Comparison of ENCODE assay signal across 8 cellular contexts in the genomic region with DNA sequence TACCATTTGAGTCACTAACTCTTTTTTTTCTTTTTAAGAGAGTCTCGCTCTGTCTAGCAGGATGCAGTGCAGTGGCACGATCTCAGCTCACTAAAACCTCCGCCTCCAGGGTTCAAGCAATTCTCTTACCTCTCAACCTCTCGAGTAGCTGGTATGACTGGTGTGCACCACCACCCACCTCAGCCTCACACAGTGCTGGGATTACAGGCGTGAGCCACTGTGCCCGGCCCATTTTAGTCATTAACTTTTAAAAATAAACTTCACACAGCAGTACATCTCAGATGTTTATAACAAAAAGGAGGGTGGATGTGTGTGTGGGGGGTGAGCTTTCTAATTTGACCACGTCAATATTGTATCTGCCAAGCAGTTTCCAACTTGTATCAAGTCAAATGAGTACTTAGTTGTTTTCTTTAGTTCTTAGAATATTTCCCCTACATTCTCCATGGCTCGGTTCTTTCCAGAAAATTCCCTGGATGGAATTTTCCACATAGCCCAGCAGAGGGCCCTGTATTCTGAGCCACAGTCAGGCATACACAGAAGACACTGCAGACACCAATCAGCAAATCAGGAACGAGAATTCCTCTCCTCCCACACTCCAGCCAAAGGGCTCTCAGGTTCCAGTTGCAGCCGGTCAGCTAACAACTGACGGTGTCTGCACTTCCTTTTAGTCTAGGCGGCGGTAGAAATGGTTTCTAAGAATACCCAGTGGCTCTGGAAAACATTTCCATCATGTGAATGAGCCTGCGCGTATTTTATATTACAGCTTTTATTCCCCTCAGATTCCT. TPM values are rescaled to one million over a fixed set of nuclear protein-coding genes. Genes with fewer than 3 reads are reported as not detected.
A peak's percentile ranks its signal among the peaks of the same experiment; 100 is the strongest.
DNase-seq lines count a peak whose midpoint lies in the region; TF ChIP-seq lines count a peak whose summit lies in the region.

No MANE protein-coding gene starts in this region.

- H3K4me1 ChIP-seq in esophagus muscularis mucosa (peaks cover 14 to 25% (median 16%) of the 10 kb centered on the region in 4 donors), uterus (no peaks in the 10 kb centered on the region)

- DNase-seq in GM04503 (ENCODE audit: low read depth) (peak; percentile 72), NCI-H1417 (lab: John Stamatoyannopoulos, UW) (peak; percentile 73 to 95 (median 80)), SKM-1 (lab: John Stamatoyannopoulos, UW; ENCODE audit: unreplicated experiment) (peak; percentile 40), esophagus muscularis mucosa (ENCODE audit: extremely low spot score) (no peak), middle frontal gyrus (ENCODE audit: extremely low spot score, low spot score) (peak; percentile 75), uterus (peak; percentile 73 to 86)
- no peak for DNase-seq in stimulated activated naive CD4-positive, alpha-beta T cell (lab: John Stamatoyannopoulos, UW)
- DNase-seq in stimulated activated CD4-positive, alpha-beta T cell treated with anti-CD3 and anti-CD28 coated beads, Interleukin-4, amount 100 ng/mL, for 1 hour = no peak

- H3K9me3 ChIP-seq in esophagus muscularis mucosa (no peaks in the 10 kb centered on the region), uterus (no peaks in the 10 kb centered on the region)

- TF ChIP-seq POLR2A in esophagus muscularis mucosa (IDR thresholded peaks at IDR 0.05; ENCODE audit: low read depth) (no peak), uterus (IDR thresholded peaks at IDR 0.05) (peak; percentile 12 to 44)

- peak; percentile 56 to 67 (median 57) for TF ChIP-seq CTCF in esophagus muscularis mucosa (IDR thresholded peaks at IDR 0.05)
- TF ChIP-seq CTCF in uterus (IDR thresholded peaks at IDR 0.05) = peak; percentile 48 to 72 (median 60)

- H3K27me3 ChIP-seq in esophagus muscularis mucosa = no peaks in the 10 kb centered on the region
- H3K27me3 ChIP-seq in uterus = no peaks in the 10 kb centered on the region

- no peak for TF ChIP-seq EP300 in esophagus muscularis mucosa (IDR thresholded peaks at IDR 0.05)

- 43% methylated on average over 15 of the region's 15 CpGs for WGBS in esophagus muscularis mucosa

- H3K36me3 ChIP-seq in esophagus muscularis mucosa (no peaks in the 10 kb centered on the region), uterus (no peaks in the 10 kb centered on the region)

- intact Hi-C loops in esophagus muscularis mucosa (cut with DNase I) (no loop called here), uterus (cut with DNase I; ENCODE audit: low total_unique reads) (no loop called here)

- H3K4me3 ChIP-seq in esophagus muscularis mucosa = no peak overlapping the region
- H3K4me3 ChIP-seq in uterus = no peak overlapping the region

- H3K27ac ChIP-seq in esophagus muscularis mucosa (replicated peaks in 1 of 4) (peak overlapping the region; percentile 78 to 82 (median 80)), uterus (peak overlapping the region; percentile 71 to 90)

RNA-seq across cellular contexts. Expression of gene ARAF, which starts 20.1 kb away (rescaled TPM):
- total RNA-seq in esophagus muscularis mucosa (10 to 100 TPM; 39.3 to 49.6 (median 42.8) TPM), uterus (10 to 100 TPM in 3 of 4 donors, 1 to 10 TPM in 1; 5.6 to 65.6 (median 17.6) TPM)

RNA-seq across cellular contexts. Expression of gene TIMP1, which starts 41.3 kb away (rescaled TPM):
- total RNA-seq in esophagus muscularis mucosa = 100 to 1,000 TPM in 3 of 4 donors, 10 to 100 TPM in 1; 82.6 to 251 (median 178) TPM
- 100 to 1,000 TPM in 2 of 4 donors, 10 to 100 TPM in 2; 17.9 to 287 (median 111) TPM for total RNA-seq in uterus

RNA-seq across cellular contexts. Expression of gene ZNF41, which starts 57.9 kb away (rescaled TPM):
- total RNA-seq in esophagus muscularis mucosa (1 to 10 TPM; 7.5 to 9.0 (median 7.6) TPM), uterus (10 to 100 TPM in 3 of 4 donors, 1 to 10 TPM in 1; 4.9 to 14.7 (median 11.5) TPM)

Comparison
In these comparisons a context has a peak if more than half of its experiments do, and no peak if none do; other contexts are left out.
1. DNase-seq: peak in GM04503 (single experiment), NCI-H1417 (3 of 3), SKM-1 (single experiment), middle frontal gyrus (single experiment) and uterus (2 of 2); none in esophagus muscularis mucosa (single experiment), stimulated activated naive CD4-positive, alpha-beta T cell (0 of 6) and stimulated activated CD4-positive, alpha-beta T cell treated with anti-CD3 and anti-CD28 coated beads, Interleukin-4, amount 100 ng/mL, for 1 hour (single experiment).